9 cellular contexts compared by ENCODE assay signal in the genomic region with DNA sequence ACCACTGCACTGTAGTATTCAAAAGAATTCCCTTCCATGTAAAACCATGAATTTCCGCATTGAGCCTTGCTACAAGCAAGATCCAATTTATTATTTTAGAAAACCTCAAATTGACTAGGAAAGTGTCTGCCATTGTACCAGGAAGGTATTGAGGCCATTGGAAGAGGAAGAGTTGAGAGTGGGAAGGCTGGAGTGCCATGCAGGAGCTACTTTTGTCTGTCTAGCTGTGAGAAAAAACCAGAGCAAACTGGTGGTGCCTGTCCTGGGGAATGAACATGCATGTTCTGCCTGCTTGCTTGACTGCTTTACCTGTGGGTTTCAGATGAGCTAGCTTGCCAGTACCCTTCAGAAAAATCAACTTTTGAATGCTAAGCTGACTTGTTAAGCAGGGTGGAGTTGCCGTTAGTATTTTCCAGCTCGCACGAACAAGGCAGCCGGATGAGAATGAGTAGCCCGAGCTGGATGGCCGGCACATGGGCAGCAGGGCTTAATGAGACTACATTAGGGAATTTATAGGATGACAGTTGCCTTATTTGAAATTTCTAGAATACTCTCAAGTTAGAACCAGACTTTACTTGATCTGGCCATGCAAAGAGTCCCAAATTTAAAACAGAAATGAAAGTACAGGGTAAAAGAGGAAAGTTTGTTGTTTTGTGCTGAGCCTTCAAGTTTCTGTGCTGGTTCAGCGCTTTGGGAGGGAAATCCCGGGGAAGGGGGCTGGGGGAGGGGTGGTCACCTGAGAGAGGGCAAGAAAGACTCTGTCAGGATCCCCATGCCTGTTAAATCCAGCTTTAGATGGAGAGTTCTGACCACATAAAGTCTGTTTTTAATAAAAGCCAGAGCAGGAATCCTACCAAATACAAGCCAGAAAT. TPM values are rescaled to one million over a fixed set of nuclear protein-coding genes. Genes with fewer than 3 reads are reported as not detected.
DNase-seq lines count a peak whose midpoint lies in the region; ATAC-seq and TF ChIP-seq lines count a peak whose summit lies in the region.
"Had no signal": no experiment of that assay in that cellular context is flagged by ENCODE, and none has a peak within 500 bp of the region (broad histone marks: within the 10 kb centered on the region; RNA-seq: fewer than 3 reads in every experiment).

No MANE protein-coding gene starts in this region.

- peaks cover 3% of the 10 kb centered on the region for H3K36me3 Mint-ChIP-seq in type B pancreatic cell

- H3K4me1 ChIP-seq in Panc1 (ENCODE audit: control insufficient read depth, insufficient read depth, low read length) = peaks cover 11% of the 10 kb centered on the region

- CTCF ChIA-PET in GM10248 (lab: Yijun Ruan, JAX) (interaction anchor here (1.0 to 2.5 kb wide), 6 partner anchors 9 to 388 kb away, joined by 3 to 17 read pairs (median 5); no protein-coding TSS in a partner anchor), Panc1 (lab: Charles Lee) (no interaction called here)

- H3K27ac ChIP-seq in Panc1 (ENCODE audit: low read length) = peak overlapping the region; percentile 100

- peak; percentile 62 for ATAC-seq in GM21619 (IDR thresholded peaks at IDR 0.05; ENCODE audit: unreplicated experiment)
- ATAC-seq in Panc1 = no peak
- no peak for ATAC-seq in HG03097 (IDR thresholded peaks at IDR 0.05; ENCODE audit: low FRiP score, unreplicated experiment)

- in situ Hi-C loops in Panc1 (cut with HindIII; ENCODE audit: low pct_unique_long_range_greater_than_20kb, low sequenced_read_pairs) = no loop called here

- peaks cover 4% of the 10 kb centered on the region for H3K9me3 Mint-ChIP-seq in type B pancreatic cell

- peaks cover 44% of the 10 kb centered on the region for H3K4me1 Mint-ChIP-seq in type B pancreatic cell (ENCODE audit: unreplicated experiment)

- POLR2A ChIA-PET in GM10248 (lab: Yijun Ruan, JAX) (interaction anchor here (1.6 kb wide), 1 partner anchor 47 kb away, joined by 3 read pairs; no protein-coding TSS in a partner anchor), Panc1 (lab: Charles Lee) (no interaction called here)

- H3K36me3 ChIP-seq in Panc1 (ENCODE audit: control insufficient read depth, insufficient read depth, low read length) = no peaks in the 10 kb centered on the region

- H3K4me3 ChIP-seq in Panc1 (ENCODE audit: low read depth in 2 of 2, low read length in 2 of 2) = no peak overlapping the region

- intact Hi-C loops in Panc1 (cut with micrococcal nuclease; ENCODE audit: unreplicated experiment) = no loop called here

- H3K27me3 ChIP-seq in Panc1 (ENCODE audit: control insufficient read depth, insufficient read depth, low read length) = no peaks in the 10 kb centered on the region

- no TSS peak for BruUV-seq in Panc1 (replicated peaks; lab: Mats Ljungman, UMichigan)

- peak overlapping the region; percentile 79 for H3K4me3 Mint-ChIP-seq in type B pancreatic cell

- TF ChIP-seq CTCF in GM10248 (IDR thresholded peaks at IDR 0.05; ENCODE audit: control extremely low read depth, extremely low read depth, low read depth, missing control alignments) (no peak), Panc1 (IDR thresholded peaks at IDR 0.05) (no peak), type B pancreatic cell (conservative IDR thresholded peaks at IDR 0.05) (no peak)

- H3K27me3 Mint-ChIP-seq in type B pancreatic cell = no peaks in the 10 kb centered on the region

- H3K27ac Mint-ChIP-seq in type B pancreatic cell = peak overlapping the region; percentile 99

- H3K9me3 ChIP-seq in Panc1 (ENCODE audit: control insufficient read depth, insufficient read depth, low read depth, low read length) = no peaks in the 10 kb centered on the region

- DNase-seq in GM10248 (ENCODE audit: extremely low spot score) = peak; percentile 44
- DNase-seq in Panc1 (ENCODE audit: low read depth, low spot score) = no peak
- peak; percentile 45 for DNase-seq in iPS-NIHi7 (ENCODE audit: extremely low spot score)
- no peak for DNase-seq in type B pancreatic cell (ENCODE audit: extremely low spot score, unreplicated experiment)
- DNase-seq in occipital lobe (lab: John Stamatoyannopoulos, UW) = no peak
- DNase-seq in stimulated activated CD4-positive, alpha-beta T cell treated with anti-CD3 and anti-CD28 coated beads, Interleukin-15, amount 100 ng/mL, for 24 hours = no peak

RNA-seq across cellular contexts. Expression of a gene that starts 29.6 kb away (rescaled TPM):
- total RNA-seq in Panc1 (2021; ENCODE audit: unreplicated experiment) (not detected), type B pancreatic cell (ENCODE audit: low replicate concordance) (2.3 TPM in 1 of 2 replicates, not detected in the other), occipital lobe (not detected)
- not detected for polyA plus RNA-seq in Panc1 (2012; ENCODE audit: insufficient read length)
- total RNA-seq: HT1080 had no signal

RNA-seq across cellular contexts. Expression of a gene that starts 53.0 kb away (rescaled TPM):
- 23.6 TPM for total RNA-seq in Panc1 (2021; ENCODE audit: unreplicated experiment)
- polyA plus RNA-seq in Panc1 (2012; ENCODE audit: insufficient read length) = 22.0 TPM
- total RNA-seq in type B pancreatic cell (ENCODE audit: low replicate concordance) = 36.0 and 37.3 TPM in 2 replicates
- 30.7 TPM for total RNA-seq in occipital lobe

Comparison
In these comparisons a context has a peak if more than half of its experiments do, and no peak if none do; other contexts are left out.
1. DNase-seq: peak in GM10248 (single experiment) and iPS-NIHi7 (single experiment); none in Panc1 (single experiment), type B pancreatic cell (single experiment), occipital lobe (single experiment) and stimulated activated CD4-positive, alpha-beta T cell treated with anti-CD3 and anti-CD28 coated beads, Interleukin-15, amount 100 ng/mL, for 24 hours (single experiment).